In genomic region chr13:68944272-68944671, GRCh38 we compare ENCODE assay signal across 21 cellular contexts.
"Had no signal": no experiment of that assay in that cellular context is flagged by ENCODE, and none has a peak within 500 bp of the region (broad histone marks: within the 10 kb centered on the region; RNA-seq: fewer than 3 reads in every experiment).

No MANE protein-coding gene starts in this region.

- H3K27ac ChIP-seq: KMS-11 had no signal

- ATAC-seq: HepG2, T-cell had no signal

- DNase-seq: IMR-90, MV-4-11, NCI-H1048, NCI-H1105, NCI-H1417, NCI-H1436 treated with DMSO at 0.1 percent for 48 hours, NCI-H1694, NCI-H187 treated with DMSO at 0.1 percent for 48 hours, NCI-H2029 treated with DMSO at 0.1 percent for 48 hours, NCI-H226, NCI-H510A, NCI-H524 treated with DMSO at 0.1 percent for 48 hours, NCI-H69, NCI-H774, Right ventricle myocardium superior, RPMI8226, SIG-M5, SW 1271, T-cell had no signal

- H3K9ac ChIP-seq: KMS-11 had no signal

- H3K4me2 ChIP-seq: KMS-11 had no signal
